Comparison of ENCODE assay signal across 21 cellular contexts in the genomic region with DNA sequence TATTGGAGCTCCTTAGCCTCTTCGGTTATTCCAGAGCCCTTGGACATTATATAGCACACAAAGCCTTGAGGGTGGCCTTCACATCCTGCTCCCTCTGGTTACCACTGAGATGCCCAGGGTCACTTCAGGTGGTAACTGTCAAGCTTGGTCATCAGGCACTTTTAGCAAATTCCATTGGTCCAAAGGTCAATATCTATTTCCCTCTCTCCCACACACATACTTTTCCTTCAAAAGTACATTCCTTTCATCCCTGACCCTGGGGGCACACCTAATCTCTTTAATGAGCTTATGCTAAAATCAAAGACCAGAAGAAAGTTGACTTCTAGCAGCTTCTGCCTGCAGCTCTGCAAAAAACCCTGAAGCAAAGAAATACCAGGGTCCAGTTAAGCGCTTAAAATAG.
A peak's percentile ranks its signal among the peaks of the same experiment; 100 is the strongest.
DNase-seq lines count a peak whose midpoint lies in the region; ATAC-seq and TF ChIP-seq lines count a peak whose summit lies in the region.
"Had no signal": no experiment of that assay in that cellular context is flagged by ENCODE, and none has a peak within 500 bp of the region (broad histone marks: within the 10 kb centered on the region; RNA-seq: fewer than 3 reads in every experiment).

No MANE protein-coding gene starts in this region.

- no peak for ATAC-seq in natural killer cell
- ATAC-seq: Right ventricle myocardium inferior had no signal

- WGBS in mesenchymal stem cell = 90% methylated on average over 1 of the region's 2 CpGs
- WGBS in esophagus muscularis mucosa = 81% methylated on average over 2 of the region's 2 CpGs

- TF ChIP-seq POLR2A in esophagus muscularis mucosa (IDR thresholded peaks at IDR 0.05; ENCODE audit: low read depth) = no peak

- H3K27me3 Mint-ChIP-seq in natural killer cell (ENCODE audit: low read depth in 2 of 2) = no peaks in the 10 kb centered on the region
- no peaks in the 10 kb centered on the region for H3K27me3 Mint-ChIP-seq in activated naive CD4-positive, alpha-beta T cell treated with anti-CD3 and anti-CD28 coated beads for 36 hours (ENCODE audit: low read depth)

- no peak overlapping the region for H2AFZ ChIP-seq in mesenchymal stem cell (ENCODE audit: low read depth, low read length)

- no peaks in the 10 kb centered on the region for H3K4me1 Mint-ChIP-seq in natural killer cell
- H3K4me1 Mint-ChIP-seq in activated naive CD4-positive, alpha-beta T cell treated with anti-CD3 and anti-CD28 coated beads for 36 hours (ENCODE audit: low read depth) = peaks cover 3% of the 10 kb centered on the region
- H3K4me1 Mint-ChIP-seq: CD4-positive, alpha-beta memory T cell had no signal

- H3K14ac ChIP-seq in mesenchymal stem cell (ENCODE audit: low read length in 2 of 2) = no peak overlapping the region

- no peaks in the 10 kb centered on the region for H3K79me1 ChIP-seq in mesenchymal stem cell (replicated peaks; ENCODE audit: low read length, poor library complexity, severe bottlenecking)

- no peak overlapping the region for H3K4ac ChIP-seq in mesenchymal stem cell (ENCODE audit: low read depth in 1 of 2, low read length in 2 of 2)

- intact Hi-C loops in natural killer cell (cut with micrococcal nuclease) = no loop called here
- intact Hi-C loops in activated naive CD4-positive, alpha-beta T cell treated with anti-CD3 and anti-CD28 coated beads for 36 hours (cut with micrococcal nuclease) = no loop called here
- intact Hi-C loops in esophagus muscularis mucosa (cut with DNase I) = no loop called here

- no peak overlapping the region for H2AK5ac ChIP-seq in mesenchymal stem cell (ENCODE audit: low read length, severe bottlenecking)

- no peak for TF ChIP-seq CTCF in natural killer cell (IDR thresholded peaks at IDR 0.05)
- no peak for TF ChIP-seq CTCF in esophagus muscularis mucosa (IDR thresholded peaks at IDR 0.05)
- no peak for TF ChIP-seq CTCF in BE2C (IDR thresholded peaks at IDR 0.05; ENCODE audit: low read depth, low read length)

- no peak overlapping the region for H2BK15ac ChIP-seq in mesenchymal stem cell (ENCODE audit: low read depth, poor library complexity, severe bottlenecking)

- CTCF ChIA-PET in activated naive CD4-positive, alpha-beta T cell treated with anti-CD3 and anti-CD28 coated beads for 36 hours (lab: Charles Lee) = no interaction called here

- DNase-seq in NCI-H82 (lab: John Stamatoyannopoulos, UW) = peak; percentile 36
- no peak for DNase-seq in NCI-H82 treated with DMSO at 0.1 percent for 48 hours (lab: John Stamatoyannopoulos, UW; ENCODE audit: unreplicated experiment)
- DNase-seq in glomerular visceral epithelial cell (ENCODE audit: extremely low spot score) = peak; percentile 8
- DNase-seq in mesenchymal stem cell = no peak
- no peak for DNase-seq in natural killer cell
- no peak for DNase-seq in activated naive CD4-positive, alpha-beta T cell treated with anti-CD3 and anti-CD28 coated beads for 36 hours
- no peak for DNase-seq in esophagus muscularis mucosa (ENCODE audit: extremely low spot score)
- no peak for DNase-seq in BE2C
- DNase-seq: ACHN; CD4-positive, alpha-beta memory T cell; H7; HFFc6; KG1; NCI-H1092 treated with DMSO at 0.1 percent for 48 hours; NCI-H1436 treated with DMSO at 0.1 percent for 48 hours; NCI-H1930; NCI-H69 had no signal

- no peak overlapping the region for H3K23ac ChIP-seq in mesenchymal stem cell (ENCODE audit: low read length in 2 of 2)

- H3K9me3 ChIP-seq in mesenchymal stem cell (ENCODE audit: control insufficient read depth, low read length) = no peaks in the 10 kb centered on the region
- no peaks in the 10 kb centered on the region for H3K9me3 ChIP-seq in esophagus muscularis mucosa
- H3K9me3 ChIP-seq in BE2C = no peaks in the 10 kb centered on the region
- H3K9me3 ChIP-seq: SJSA1 had no signal

- no peak overlapping the region for H3K4me3 ChIP-seq in mesenchymal stem cell (ENCODE audit: insufficient read depth in 1 of 2, low read depth in 1 of 2, low read length in 2 of 2)
- H3K4me3 ChIP-seq in esophagus muscularis mucosa = no peak overlapping the region
- H3K4me3 ChIP-seq in BE2C (ENCODE audit: low read depth, low read length) = no peak overlapping the region
- H3K4me3 ChIP-seq: BLaER1 treated with 17β-estradiol and CSF1 and Interleukin-3, amounts not matched to agents 10 nM and 100 nM; SJSA1 had no signal

- no peak overlapping the region for H3K27ac Mint-ChIP-seq in natural killer cell
- H3K27ac Mint-ChIP-seq in activated naive CD4-positive, alpha-beta T cell treated with anti-CD3 and anti-CD28 coated beads for 36 hours = no peak overlapping the region
- H3K27ac Mint-ChIP-seq: CD4-positive, alpha-beta memory T cell had no signal

- no peak overlapping the region for H3K9ac ChIP-seq in mesenchymal stem cell (ENCODE audit: low read length)
- H3K9ac ChIP-seq: BLaER1 treated with 17β-estradiol and CSF1 and Interleukin-3, amounts not matched to agents 10 nM and 100 nM had no signal

- H3K4me1 ChIP-seq in mesenchymal stem cell (ENCODE audit: control insufficient read depth, insufficient read depth, low read depth, low read length) = peaks cover 1% of the 10 kb centered on the region
- peaks cover 0 to 5% (median 0%) of the 10 kb centered on the region in 4 donors for H3K4me1 ChIP-seq in esophagus muscularis mucosa
- no peaks in the 10 kb centered on the region for H3K4me1 ChIP-seq in BE2C
- H3K4me1 ChIP-seq: SJSA1 had no signal

- no peak overlapping the region for H3K4me3 Mint-ChIP-seq in natural killer cell
- no peak overlapping the region for H3K4me3 Mint-ChIP-seq in activated naive CD4-positive, alpha-beta T cell treated with anti-CD3 and anti-CD28 coated beads for 36 hours
- H3K4me3 Mint-ChIP-seq: CD4-positive, alpha-beta memory T cell; HFFc6 had no signal

- H3K36me3 Mint-ChIP-seq in natural killer cell = no peaks in the 10 kb centered on the region
- H3K36me3 Mint-ChIP-seq in activated naive CD4-positive, alpha-beta T cell treated with anti-CD3 and anti-CD28 coated beads for 36 hours (ENCODE audit: low read depth) = no peaks in the 10 kb centered on the region
- H3K36me3 Mint-ChIP-seq: CD4-positive, alpha-beta memory T cell had no signal

- no peak overlapping the region for H4K8ac ChIP-seq in mesenchymal stem cell (ENCODE audit: low read length)

- H3K27ac ChIP-seq in mesenchymal stem cell (ENCODE audit: low read length, poor library complexity, severe bottlenecking) = no peak overlapping the region
- H3K27ac ChIP-seq in esophagus muscularis mucosa (replicated peaks in 1 of 4) = no peak overlapping the region
- H3K27ac ChIP-seq: 22Rv1; BLaER1 treated with 17β-estradiol and CSF1 and Interleukin-3, amounts not matched to agents 10 nM and 100 nM; SJSA1 had no signal

- no peaks in the 10 kb centered on the region for H3K9me3 Mint-ChIP-seq in natural killer cell
- no peaks in the 10 kb centered on the region for H3K9me3 Mint-ChIP-seq in activated naive CD4-positive, alpha-beta T cell treated with anti-CD3 and anti-CD28 coated beads for 36 hours
- H3K9me3 Mint-ChIP-seq: HFFc6 had no signal

- TF ChIP-seq EP300 in esophagus muscularis mucosa (IDR thresholded peaks at IDR 0.05) = no peak

- H4K91ac ChIP-seq in mesenchymal stem cell (ENCODE audit: low read length) = no peak overlapping the region

- H3K27me3 ChIP-seq in mesenchymal stem cell (ENCODE audit: control insufficient read depth in 1 of 2, insufficient read depth in 1 of 2, low read length in 2 of 2) = no peaks in the 10 kb centered on the region
- no peaks in the 10 kb centered on the region for H3K27me3 ChIP-seq in esophagus muscularis mucosa
- no peaks in the 10 kb centered on the region for H3K27me3 ChIP-seq in BE2C
- H3K27me3 ChIP-seq: BLaER1 treated with 17β-estradiol and CSF1 and Interleukin-3, amounts not matched to agents 10 nM and 100 nM; SJSA1 had no signal

- no peaks in the 10 kb centered on the region for H3K36me3 ChIP-seq in mesenchymal stem cell (ENCODE audit: control insufficient read depth in 1 of 2, insufficient read depth in 2 of 2, low read depth in 1 of 2, low read length in 2 of 2)
- no peaks in the 10 kb centered on the region for H3K36me3 ChIP-seq in esophagus muscularis mucosa
- H3K36me3 ChIP-seq in BE2C = no peaks in the 10 kb centered on the region
- H3K36me3 ChIP-seq: BLaER1 treated with 17β-estradiol and CSF1 and Interleukin-3, amounts not matched to agents 10 nM and 100 nM; SJSA1 had no signal

- no peak overlapping the region for H2BK120ac ChIP-seq in mesenchymal stem cell (ENCODE audit: low read depth, low read length)

- no peak overlapping the region for H3K18ac ChIP-seq in mesenchymal stem cell (ENCODE audit: low read depth in 1 of 2, low read length in 2 of 2)

- peak overlapping the region; percentile 34 for H3K4me2 ChIP-seq in mesenchymal stem cell (ENCODE audit: low read length, poor library complexity, severe bottlenecking)
- H3K4me2 ChIP-seq: BLaER1 treated with 17β-estradiol and CSF1 and Interleukin-3, amounts not matched to agents 10 nM and 100 nM had no signal

- no peak overlapping the region for H2BK5ac ChIP-seq in mesenchymal stem cell (ENCODE audit: low read depth, low read length, poor library complexity, severe bottlenecking)

- no peak overlapping the region for H2BK12ac ChIP-seq in mesenchymal stem cell (ENCODE audit: low read length in 2 of 2)

Comparison
In these comparisons a context has a peak if more than half of its experiments do, and no peak if none do; other contexts are left out.
1. DNase-seq: peak in NCI-H82 (single experiment) and glomerular visceral epithelial cell (single experiment); none in NCI-H82 treated with DMSO at 0.1 percent for 48 hours (single experiment), mesenchymal stem cell (single experiment), natural killer cell (single experiment), activated naive CD4-positive, alpha-beta T cell treated with anti-CD3 and anti-CD28 coated beads for 36 hours (single experiment), esophagus muscularis mucosa (single experiment) and BE2C (single experiment).